In genomic region chr1:98660941-98661543, GRCh38 we compare ENCODE assay signal across 9 cellular contexts. TPM values are rescaled to one million over a fixed set of nuclear protein-coding genes. Genes with fewer than 3 reads are reported as not detected.
DNase-seq lines count a peak whose midpoint lies in the region; ATAC-seq and TF ChIP-seq lines count a peak whose summit lies in the region.
"Had no signal": no experiment of that assay in that cellular context is flagged by ENCODE, and none has a peak within 500 bp of the region (broad histone marks: within the 10 kb centered on the region; RNA-seq: fewer than 3 reads in every experiment).

No MANE protein-coding gene starts in this region.

- H3K4me1 Mint-ChIP-seq in activated T-cell treated with anti-CD3 and anti-CD28 coated beads, Interleukin-2, amount 50 U/mL, for 72 hours (ENCODE audit: low read depth) = peaks cover 12% of the 10 kb centered on the region

- no peak overlapping the region for H3K27ac Mint-ChIP-seq in activated T-cell treated with anti-CD3 and anti-CD28 coated beads, Interleukin-2, amount 50 U/mL, for 72 hours

- peaks cover 52% of the 10 kb centered on the region for H3K27me3 Mint-ChIP-seq in activated T-cell treated with anti-CD3 and anti-CD28 coated beads, Interleukin-2, amount 50 U/mL, for 72 hours (ENCODE audit: low read depth)

- DNase-seq in activated T-cell treated with anti-CD3 and anti-CD28 coated beads, Interleukin-2, amount 50 U/mL, for 72 hours = no peak
- DNase-seq in activated T-cell treated with anti-CD3 and anti-CD28 coated beads, Interleukin-2, amount 50 U/mL, for 1 hour = no peak
- DNase-seq in astrocyte of the cerebellum (ENCODE audit: low read depth) (no peak), iris pigment epithelial cell (ENCODE audit: low read depth) (peak; percentile 30), smooth muscle cell of the brain vasculature (ENCODE audit: low read depth, low spot score) (peak; percentile 3), NCI-H2171 treated with DMSO at 0.1 percent for 48 hours (lab: John Stamatoyannopoulos, UW) (no peak)
- DNase-seq in stimulated activated CD4-positive, alpha-beta T cell treated with anti-CD3 and anti-CD28 coated beads, Interleukin-4, amount 100 ng/mL, for 24 hours = no peak

- H3K36me3 Mint-ChIP-seq in activated T-cell treated with anti-CD3 and anti-CD28 coated beads, Interleukin-2, amount 50 U/mL, for 72 hours (ENCODE audit: insufficient read depth in 2 of 2) = no peaks in the 10 kb centered on the region

- ATAC-seq in activated T-cell treated with anti-CD3 and anti-CD28 coated beads, Interleukin-2, amount 50 U/mL, for 72 hours (replicated peaks in 1 of 2) = no peak
- no peak for ATAC-seq in HG02588 (IDR thresholded peaks at IDR 0.05; ENCODE audit: unreplicated experiment)

- in situ Hi-C loops in astrocyte of the cerebellum (cut with HindIII; ENCODE audit: low sequenced_read_pairs) = no loop called here

- no peaks in the 10 kb centered on the region for H3K9me3 Mint-ChIP-seq in activated T-cell treated with anti-CD3 and anti-CD28 coated beads, Interleukin-2, amount 50 U/mL, for 72 hours

- peak overlapping the region; percentile 38 to 66 for H3K4me3 Mint-ChIP-seq in activated T-cell treated with anti-CD3 and anti-CD28 coated beads, Interleukin-2, amount 50 U/mL, for 72 hours

- TF ChIP-seq CTCF in astrocyte of the cerebellum (IDR thresholded peaks at IDR 0.05; ENCODE audit: low read depth, low read length, missing control alignments) = no peak

- H3K4me3 ChIP-seq in astrocyte of the cerebellum (ENCODE audit: low read depth, low read length) = peak overlapping the region; percentile 69

RNA-seq across cellular contexts. Expression of gene SNX7, which starts 0.5 kb away (rescaled TPM):
- under 1 TPM in 1 of 2 donors, not detected in 1; 0.63 TPM for total RNA-seq in activated T-cell treated with anti-CD3 and anti-CD28 coated beads, Interleukin-2, amount 50 U/mL, for 72 hours
- total RNA-seq: activated CD8-positive, alpha-beta memory T cell treated with anti-CD3 and anti-CD28 coated beads for 36 hours had no signal

Comparison
In these comparisons a context has a peak if more than half of its experiments do, and no peak if none do; other contexts are left out.
1. DNase-seq: peak in iris pigment epithelial cell (single experiment) and smooth muscle cell of the brain vasculature (single experiment); none in activated T-cell treated with anti-CD3 and anti-CD28 coated beads, Interleukin-2, amount 50 U/mL, for 72 hours (0 of 2), activated T-cell treated with anti-CD3 and anti-CD28 coated beads, Interleukin-2, amount 50 U/mL, for 1 hour (single experiment), astrocyte of the cerebellum (single experiment), NCI-H2171 treated with DMSO at 0.1 percent for 48 hours (single experiment) and stimulated activated CD4-positive, alpha-beta T cell treated with anti-CD3 and anti-CD28 coated beads, Interleukin-4, amount 100 ng/mL, for 24 hours (single experiment).